ENCODE assay signal across 31 cellular contexts in genomic region chr10:72952189-72952900, GRCh38. TPM values are rescaled to one million over a fixed set of nuclear protein-coding genes. Genes with fewer than 3 reads are reported as not detected.
DNase-seq lines count a peak whose midpoint lies in the region; ATAC-seq, FAIRE-seq and TF ChIP-seq lines count a peak whose summit lies in the region.
"Had no signal": no experiment of that assay in that cellular context is flagged by ENCODE, and none has a peak within 500 bp of the region (broad histone marks: within the 10 kb centered on the region; RNA-seq: fewer than 3 reads in every experiment).

No MANE protein-coding gene starts in this region.

- CTCF ChIA-PET in HepG2 (lab: Yijun Ruan, JAX; ENCODE audit: low intra/inter-chr PET ratio, low total read pairs): no interaction called here

- H3K4me1 Mint-ChIP-seq in H9: peaks cover 31 to 43% of the 10 kb centered on the region in 2 experiments
- H3K4me1 Mint-ChIP-seq in chondrocyte (ENCODE audit: low read depth): no peaks in the 10 kb centered on the region
- H3K4me1 Mint-ChIP-seq: activated T-helper 17 cell treated with anti-CD3 and anti-CD28 coated beads, Interleukin-2, amount 50 U/mL, for 72 hours; CD14-positive monocyte had no signal

- no CpG with 5 or more reads among the region's 10 CpGs for WGBS in H9 (ENCODE audit: extremely low coverage, insufficient read length, low lambda C conversion rate)
- WGBS in HepG2 (ENCODE audit: low lambda C conversion rate): 33% methylated on average over 10 of the region's 10 CpGs

- DNase-seq in DMS53 (lab: John Stamatoyannopoulos, UW): peak; percentile 89
- DNase-seq in H9: no peak
- peak; percentile 28 for DNase-seq in NCI-H774 (lab: John Stamatoyannopoulos, UW)
- DNase-seq in HepG2 (ENCODE audit: low spot score): peak; percentile 16
- DNase-seq in chondrocyte (ENCODE audit: low spot score): no peak
- DNase-seq in GM13976 (ENCODE audit: low spot score): no peak
- DNase-seq: activated CD4-positive, alpha-beta T cell treated with anti-CD3 and anti-CD28 coated beads, Interleukin-2, amount 50 U/mL, for 48 hours; activated CD8-positive, alpha-beta memory T cell treated with anti-CD3 and anti-CD28 coated beads, Interleukin-2, amount 50 U/mL, for 48 hours; anterior cingulate cortex; cortex of kidney; esophagus squamous epithelium; GF-D8; H7; hypothalamus; NCI-H1105 treated with DMSO at 0.1 percent for 48 hours; NCI-H2081; NCI-H524; posterior cingulate gyrus; stomach; SW 1271; tibial artery had no signal

- H3K4me3 ChIP-seq in HepG2 (replicated peaks in 1 of 3; ENCODE audit: insufficient read depth in 1 of 3, low read depth in 2 of 3, low read length in 3 of 3): peak overlapping the region; percentile 67 to 73 (median 70)
- H3K4me3 ChIP-seq: esophagus squamous epithelium, stomach, tibial artery had no signal

- H3K23me2 ChIP-seq in H9 (ENCODE audit: insufficient read length, low read depth, low read length, poor library complexity, severe bottlenecking): no peaks in the 10 kb centered on the region

- no peak overlapping the region for H3K14ac ChIP-seq in H9 (ENCODE audit: insufficient read depth, low read length)

- no peak for TF ChIP-seq RAD21 in HepG2 (CRISPR knock-in tag; IDR thresholded peaks at IDR 0.05)

- no peak for TF ChIP-seq POLR2A in HepG2 (IDR thresholded peaks at IDR 0.05; ENCODE audit: insufficient read depth in 1 of 2, low read depth in 2 of 2, low read length in 2 of 2)

- no TSS peak for BruUV-seq in HepG2 (replicated peaks; lab: Mats Ljungman, UMichigan)

- no peaks in the 10 kb centered on the region; the same call in 1 of the 2 replicates for H3K4me1 ChIP-seq in H9 (ENCODE audit: insufficient read depth, low read length)
- peaks cover 36% of the 10 kb centered on the region for H3K4me1 ChIP-seq in HepG2 (ENCODE audit: insufficient read depth, low read length)
- H3K4me1 ChIP-seq: esophagus squamous epithelium, stomach, tibial artery had no signal

- H2AK5ac ChIP-seq in H9 (ENCODE audit: insufficient read length, low read length): no peak overlapping the region

- peak overlapping the region; percentile 23 to 93 (median 86); a peak in 4 of 7 replicates for H3K27ac Mint-ChIP-seq in H9
- no peak overlapping the region for H3K27ac Mint-ChIP-seq in chondrocyte (ENCODE audit: unreplicated experiment)
- H3K27ac Mint-ChIP-seq: activated naive CD4-positive, alpha-beta T cell treated with anti-CD3 and anti-CD28 coated beads, Interleukin-2, amount 50 U/mL, for 72 hours; activated T-helper 17 cell treated with anti-CD3 and anti-CD28 coated beads, Interleukin-2, amount 50 U/mL, for 72 hours; CD14-positive monocyte had no signal

- no peaks in the 10 kb centered on the region for H3K36me3 ChIP-seq in HepG2 (replicated peaks in 1 of 2; ENCODE audit: control insufficient read depth in 1 of 2, insufficient read depth in 2 of 2, low read length in 2 of 2)
- H3K36me3 ChIP-seq: esophagus squamous epithelium, stomach, tibial artery had no signal

- H3K9me3 ChIP-seq in H9 (ENCODE audit: control insufficient read depth, low read depth, low read length): no peaks in the 10 kb centered on the region
- H3K9me3 ChIP-seq in HepG2 (ENCODE audit: low read length): no peaks in the 10 kb centered on the region
- H3K9me3 ChIP-seq: esophagus squamous epithelium, stomach, tibial artery had no signal

- FAIRE-seq in HepG2 (lab: Jason Lieb, UNC): no peak
- FAIRE-seq: frontal cortex, GM18507, islet of Langerhans had no signal

- no peak overlapping the region for H2BK120ac ChIP-seq in H9 (ENCODE audit: low read depth, low read length, poor library complexity, severe bottlenecking)

- H3K27ac ChIP-seq in H9 (ENCODE audit: insufficient read length, low read depth, low read length) (no peak overlapping the region), HepG2 (ENCODE audit: extremely low read length, insufficient read depth, low read length) (peak overlapping the region; percentile 73)
- H3K27ac ChIP-seq: esophagus squamous epithelium, stomach, tibial artery had no signal

- H3K4me3 Mint-ChIP-seq in H9 (peak overlapping the region in 1 of 2 experiments; percentile 32; a peak in 1 of 5 replicates), chondrocyte (ENCODE audit: unreplicated experiment) (no peak overlapping the region)
- H3K4me3 Mint-ChIP-seq: activated T-helper 17 cell treated with anti-CD3 and anti-CD28 coated beads, Interleukin-2, amount 50 U/mL, for 72 hours; CD14-positive monocyte; neural crest cell had no signal

- intact Hi-C loops in HepG2 (cut with micrococcal nuclease; ENCODE audit: unreplicated experiment): no loop called here

- H3K9ac ChIP-seq in H9 (ENCODE audit: extremely low read depth, insufficient read length, low read length): no peak overlapping the region
- peak overlapping the region; percentile 27; the same call in 1 of the 2 replicates for H3K9ac ChIP-seq in HepG2 (ENCODE audit: insufficient read depth, low read depth, low read length)

- H2BK20ac ChIP-seq in H9 (ENCODE audit: low read depth, low read length, poor library complexity, severe bottlenecking): no peak overlapping the region

- no peak overlapping the region for H3T11ph ChIP-seq in H9 (ENCODE audit: low read length)

- TF ChIP-seq CTCF in H9 (conservative IDR thresholded peaks at IDR 0.05): no peak
- TF ChIP-seq CTCF in HepG2 (CRISPR knock-in tag; IDR thresholded peaks at IDR 0.05): no peak
- TF ChIP-seq CTCF in chondrocyte (IDR thresholded peaks at IDR 0.05): no peak
- TF ChIP-seq CTCF in GM13976 (IDR thresholded peaks at IDR 0.05; ENCODE audit: borderline replicate concordance, control extremely low read depth, extremely low read depth, insufficient read depth, missing control alignments): no peak

- no peak overlapping the region for H2BK12ac ChIP-seq in H9 (ENCODE audit: insufficient read length, low read depth, low read length)

- ATAC-seq in HepG2 (peak; percentile 4; the same call in 2 of the 3 replicates), GM21367 (IDR thresholded peaks at IDR 0.05; ENCODE audit: unreplicated experiment) (no peak)
- ATAC-seq: activated naive CD4-positive, alpha-beta T cell treated with anti-CD3 and anti-CD28 coated beads, Interleukin-2, amount 50 U/mL, for 72 hours; activated T-helper 17 cell treated with anti-CD3 and anti-CD28 coated beads, Interleukin-2, amount 50 U/mL, for 72 hours had no signal

- H2AFZ ChIP-seq in H9 (ENCODE audit: low read length) (peak overlapping the region; percentile 63), HepG2 (ENCODE audit: low read length) (peak overlapping the region; percentile 91)

- H3K18ac ChIP-seq in H9 (ENCODE audit: insufficient read length, low read depth, low read length): no peak overlapping the region

- POLR2A ChIA-PET in HepG2 (lab: Yijun Ruan, JAX): no interaction called here

- H4K8ac ChIP-seq in H9 (replicated peaks; ENCODE audit: insufficient read length, low read depth, low read length): no peak overlapping the region

- H3K4me2 ChIP-seq in H9 (ENCODE audit: insufficient read depth, insufficient read length, low read length) (no peak overlapping the region), HepG2 (ENCODE audit: low read depth, low read length) (peak overlapping the region; percentile 91)

- H3K79me2 ChIP-seq in H9 (ENCODE audit: insufficient read depth, low read length): no peaks in the 10 kb centered on the region
- peaks cover 12% of the 10 kb centered on the region for H3K79me2 ChIP-seq in HepG2 (ENCODE audit: insufficient read depth, low read length)

- H3K4ac ChIP-seq in H9 (ENCODE audit: low read depth, low read length): no peak overlapping the region

- TF ChIP-seq EP300 in HepG2 (IDR thresholded peaks at IDR 0.05; ENCODE audit: low read depth in 2 of 2, low read length in 2 of 2) (no peak), HepG2 (CRISPR knock-in tag; IDR thresholded peaks at IDR 0.05; ENCODE audit: borderline replicate concordance) (no peak)

- H3K36me3 Mint-ChIP-seq in H9 (ENCODE audit: insufficient read depth in 1 of 3, low read depth in 3 of 3): no peaks in the 10 kb centered on the region
- peaks cover 3% of the 10 kb centered on the region for H3K36me3 Mint-ChIP-seq in chondrocyte (ENCODE audit: low read depth)
- H3K36me3 Mint-ChIP-seq: activated naive CD4-positive, alpha-beta T cell treated with anti-CD3 and anti-CD28 coated beads, Interleukin-2, amount 50 U/mL, for 72 hours; CD14-positive monocyte had no signal

- no peak overlapping the region for H3K56ac ChIP-seq in H9 (ENCODE audit: insufficient read length, low read depth, low read length)

- H4K20me1 ChIP-seq in H9 (ENCODE audit: control insufficient read depth, insufficient read depth, insufficient read length): no peaks in the 10 kb centered on the region
- no peaks in the 10 kb centered on the region for H4K20me1 ChIP-seq in HepG2 (ENCODE audit: insufficient read depth, low read length)

- H3K27me3 Mint-ChIP-seq in H9 (ENCODE audit: low read depth) (no peaks in the 10 kb centered on the region), chondrocyte (ENCODE audit: low read depth) (no peaks in the 10 kb centered on the region)

- H2BK15ac ChIP-seq in H9 (ENCODE audit: low read depth, low read length): no peak overlapping the region

- no peak overlapping the region for H3K23ac ChIP-seq in H9 (ENCODE audit: insufficient read length, low read depth, low read length)

- in situ Hi-C loops in HepG2 (cut with HindIII; ENCODE audit: extremely low pct_ligation_motif_present, low pct_unique_long_range_greater_than_20kb): no loop called here
- in situ Hi-C loops in GM13976 (cut with MboI; ENCODE audit: low sequenced_read_pairs, unreplicated experiment): no loop called here

- H3K27me3 ChIP-seq in H9 (ENCODE audit: insufficient read depth, low read length): no peaks in the 10 kb centered on the region; the same call in 1 of the 2 replicates
- no peaks in the 10 kb centered on the region for H3K27me3 ChIP-seq in HepG2 (ENCODE audit: control insufficient read depth in 1 of 2, insufficient read depth in 2 of 2, low read length in 2 of 2)

- no peaks in the 10 kb centered on the region for H3K79me1 ChIP-seq in H9 (ENCODE audit: insufficient read depth, low read depth, low read length, poor library complexity, severe bottlenecking)

- H4K91ac ChIP-seq in H9 (ENCODE audit: insufficient read length, low read depth, low read length): no peak overlapping the region

- no peaks in the 10 kb centered on the region for H3K9me3 Mint-ChIP-seq in H9
- H3K9me3 Mint-ChIP-seq in chondrocyte (ENCODE audit: low read depth): no peaks in the 10 kb centered on the region
- H3K9me3 Mint-ChIP-seq: activated naive CD4-positive, alpha-beta T cell treated with anti-CD3 and anti-CD28 coated beads, Interleukin-2, amount 50 U/mL, for 72 hours; activated T-helper 17 cell treated with anti-CD3 and anti-CD28 coated beads, Interleukin-2, amount 50 U/mL, for 72 hours; neural crest cell had no signal

- H2BK5ac ChIP-seq in H9 (ENCODE audit: insufficient read length, low read length): no peak overlapping the region

- H4K5ac ChIP-seq in H9 (ENCODE audit: insufficient read length, low read depth, low read length): no peak overlapping the region

RNA-seq across cellular contexts. Expression of gene PLA2G12B, which starts 2.3 kb away (rescaled TPM):
- total RNA-seq in H9 (2021) (not detected in 2 replicates), HepG2 (2016; rRNA removed; fragmentation: Illumina TruSeq; extraction: Trizol) (30.1 and 38.0 TPM in 2 replicates), chondrocyte (not detected in 3 replicates)
- 8.5 and 9.1 TPM in 2 replicates for total RNA-seq in HepG2 (2016; cell fraction: cytosol; rRNA removed; fragmentation: Illumina TruSeq; extraction: Trizol; ENCODE audit: low read depth)
- total RNA-seq in HepG2 (2016; cell fraction: insoluble cytoplasmic fraction; rRNA removed; fragmentation: Illumina TruSeq; extraction: Trizol): 31.2 and 38.4 TPM in 2 replicates
- total RNA-seq in HepG2 (2016; cell fraction: membrane; rRNA removed; fragmentation: Illumina TruSeq; extraction: Trizol): 13.4 and 16.1 TPM in 2 replicates
- 30.4 and 30.8 TPM in 2 replicates for total RNA-seq in HepG2 (2016; cell fraction: nucleus; rRNA removed; fragmentation: Illumina TruSeq; extraction: Trizol)
- polyA plus RNA-seq in HepG2 (2011; rRNA removed): 7.5 and 7.7 TPM in 2 replicates
- polyA plus RNA-seq in HepG2 (2011; cell fraction: cytosol; rRNA removed): 8.2 and 10.1 TPM in 2 replicates
- 1.8 and 2.8 TPM in 2 replicates for polyA plus RNA-seq in HepG2 (2011; cell fraction: nucleus; rRNA removed)
- 6.9 and 12.8 TPM in 2 replicates for polyA plus RNA-seq in HepG2 (2012)
- polyA plus RNA-seq in HepG2 (2016; cell fraction: cytosol; fragmentation: Illumina TruSeq; extraction: Trizol; ENCODE audit: low read depth): 3.6 and 5.0 TPM in 2 replicates
- polyA plus RNA-seq in HepG2 (2016; cell fraction: insoluble cytoplasmic fraction; fragmentation: Illumina TruSeq; extraction: Trizol; ENCODE audit: low read depth): 16.4 and 18.9 TPM in 2 replicates
- 6.2 and 9.2 TPM in 2 replicates for polyA plus RNA-seq in HepG2 (2016; cell fraction: membrane; fragmentation: Illumina TruSeq; extraction: Trizol; ENCODE audit: low read depth)
- 26.9 and 29.2 TPM in 2 replicates for polyA plus RNA-seq in HepG2 (2016; cell fraction: nucleus; fragmentation: Illumina TruSeq; extraction: Trizol; ENCODE audit: insufficient read depth, low read depth)
- polyA minus RNA-seq in HepG2 (2011; rRNA and poly(A)+ RNA removed; ENCODE audit: low replicate concordance): 6.8 TPM in 1 of 2 replicates, not detected in the other
- 5.2 and 5.9 TPM in 2 replicates for polyA minus RNA-seq in HepG2 (2011; cell fraction: cytosol; rRNA and poly(A)+ RNA removed)
- polyA minus RNA-seq in HepG2 (2011; cell fraction: nucleus; rRNA and poly(A)+ RNA removed): 2.2 and 3.6 TPM in 2 replicates
- total RNA-seq: activated naive CD4-positive, alpha-beta T cell treated with anti-CD3 and anti-CD28 coated beads, Interleukin-2, amount 50 U/mL, for 72 hours; activated T-helper 17 cell treated with anti-CD3 and anti-CD28 coated beads, Interleukin-2, amount 50 U/mL, for 72 hours; esophagus squamous epithelium; lung microvascular endothelial cell; M059J; neural crest cell had no signal
- polyA plus RNA-seq: CD14-positive monocyte, stomach had no signal

RNA-seq across cellular contexts. Expression of gene OIT3, which starts 58.8 kb away (rescaled TPM):
- total RNA-seq in H9 (2021) (not detected in 2 replicates), HepG2 (2016; rRNA removed; fragmentation: Illumina TruSeq; extraction: Trizol) (not detected in 2 replicates), chondrocyte (0.17 to 0.36 TPM (median 0.34 TPM) in 3 replicates)
- not detected in 2 replicates for total RNA-seq in HepG2 (2016; cell fraction: cytosol; rRNA removed; fragmentation: Illumina TruSeq; extraction: Trizol; ENCODE audit: low read depth)
- not detected in 2 replicates for total RNA-seq in HepG2 (2016; cell fraction: insoluble cytoplasmic fraction; rRNA removed; fragmentation: Illumina TruSeq; extraction: Trizol)
- not detected in 2 replicates for total RNA-seq in HepG2 (2016; cell fraction: membrane; rRNA removed; fragmentation: Illumina TruSeq; extraction: Trizol)
- not detected in 2 replicates for total RNA-seq in HepG2 (2016; cell fraction: nucleus; rRNA removed; fragmentation: Illumina TruSeq; extraction: Trizol)
- not detected in 2 replicates for polyA plus RNA-seq in HepG2 (2011; rRNA removed)
- not detected in 2 replicates for polyA plus RNA-seq in HepG2 (2011; cell fraction: cytosol; rRNA removed)
- not detected in 2 replicates for polyA plus RNA-seq in HepG2 (2011; cell fraction: nucleus; rRNA removed)
- polyA plus RNA-seq in HepG2 (2012): 0.52 and 0.79 TPM in 2 replicates
- not detected in 2 replicates for polyA plus RNA-seq in HepG2 (2016; cell fraction: cytosol; fragmentation: Illumina TruSeq; extraction: Trizol; ENCODE audit: low read depth)
- not detected in 2 replicates for polyA plus RNA-seq in HepG2 (2016; cell fraction: insoluble cytoplasmic fraction; fragmentation: Illumina TruSeq; extraction: Trizol; ENCODE audit: low read depth)
- not detected in 2 replicates for polyA plus RNA-seq in HepG2 (2016; cell fraction: membrane; fragmentation: Illumina TruSeq; extraction: Trizol; ENCODE audit: low read depth)
- not detected in 2 replicates for polyA plus RNA-seq in HepG2 (2016; cell fraction: nucleus; fragmentation: Illumina TruSeq; extraction: Trizol; ENCODE audit: insufficient read depth, low read depth)
- 0.26 and 0.40 TPM in 2 replicates for polyA minus RNA-seq in HepG2 (2011; rRNA and poly(A)+ RNA removed; ENCODE audit: low replicate concordance)
- not detected in 2 replicates for polyA minus RNA-seq in HepG2 (2011; cell fraction: cytosol; rRNA and poly(A)+ RNA removed)
- polyA minus RNA-seq in HepG2 (2011; cell fraction: nucleus; rRNA and poly(A)+ RNA removed): not detected in 2 replicates
- total RNA-seq: activated naive CD4-positive, alpha-beta T cell treated with anti-CD3 and anti-CD28 coated beads, Interleukin-2, amount 50 U/mL, for 72 hours; activated T-helper 17 cell treated with anti-CD3 and anti-CD28 coated beads, Interleukin-2, amount 50 U/mL, for 72 hours; esophagus squamous epithelium; M059J had no signal
- polyA plus RNA-seq: CD14-positive monocyte had no signal

Comparison
In these comparisons a context has a peak if more than half of its experiments do, and no peak if none do; other contexts are left out.
1. DNase-seq: peak in DMS53 (single experiment), NCI-H774 (single experiment) and HepG2 (single experiment); none in H9 (single experiment), chondrocyte (single experiment) and GM13976 (single experiment).